29 cellular contexts compared by ENCODE assay signal in the genomic region with DNA sequence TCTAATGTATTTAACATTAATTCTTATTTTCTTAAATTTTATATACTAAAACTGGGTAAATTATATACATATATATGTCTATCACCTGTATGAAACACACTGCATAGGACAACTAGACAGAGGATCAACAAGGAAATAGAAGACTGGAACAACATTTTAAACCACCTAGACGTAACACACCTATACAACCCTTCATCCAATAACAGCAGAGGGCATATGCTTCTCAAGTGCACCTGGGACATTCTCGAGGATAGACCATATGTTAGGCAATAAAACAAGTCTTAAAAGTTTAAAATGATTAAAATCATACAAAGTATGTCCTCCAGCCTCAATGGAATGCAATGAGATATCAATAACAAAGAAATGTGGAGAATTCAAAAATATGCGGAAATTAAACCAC. TPM values are rescaled to one million over a fixed set of nuclear protein-coding genes. Genes with fewer than 3 reads are reported as not detected.
"Had no signal": no experiment of that assay in that cellular context is flagged by ENCODE, and none has a peak within 500 bp of the region (broad histone marks: within the 10 kb centered on the region; RNA-seq: fewer than 3 reads in every experiment).

No MANE protein-coding gene starts in this region.

- H3K4me3 ChIP-seq: ascending aorta, cardiac muscle cell had no signal

- ATAC-seq: activated CD4-positive, alpha-beta T cell treated with anti-CD3 and anti-CD28 coated beads for 36 hours; activated CD4-positive, CD25-positive, alpha-beta regulatory T cell treated with anti-CD3 and anti-CD28 coated beads, Interleukin-2, amount 50 U/mL, for 24 hours; activated CD8-positive, alpha-beta memory T cell treated with anti-CD3 and anti-CD28 coated beads, Interleukin-2, amount 10 ng/mL, durations not matched to agents 7 days and 5 days; activated CD8-positive, alpha-beta T cell treated with anti-CD3 and anti-CD28 coated beads, Interleukin-2, amount 10 ng/mL, durations not matched to agents 7 days and 5 days; activated naive CD8-positive, alpha-beta T cell treated with anti-CD3 and anti-CD28 coated beads, Interleukin-2, amount 50 U/mL, for 24 hours had no signal

- DNase-seq: activated CD4-positive, alpha-beta memory T cell treated with anti-CD3 and anti-CD28 coated beads, Interleukin-2, amount 10 ng/mL, durations not matched to agents 7 days and 5 days; activated CD4-positive, alpha-beta T cell treated with anti-CD3 and anti-CD28 coated beads for 1 hour; activated CD4-positive, alpha-beta T cell treated with anti-CD3 and anti-CD28 coated beads for 36 hours; activated CD4-positive, alpha-beta T cell treated with anti-CD3 and anti-CD28 coated beads for 48 hours; activated CD4-positive, alpha-beta T cell treated with anti-CD3 and anti-CD28 coated beads, Interleukin-2, amount 10 ng/mL, durations not matched to agents 7 days and 5 days; activated CD4-positive, alpha-beta T cell treated with anti-CD3 and anti-CD28 coated beads, Interleukin-2, amount 50 U/mL, for 48 hours; activated CD4-positive, CD25-positive, alpha-beta regulatory T cell; activated CD8-positive, alpha-beta memory T cell treated with anti-CD3 and anti-CD28 coated beads, Interleukin-2, amount 10 ng/mL, durations not matched to agents 7 days and 5 days; activated CD8-positive, alpha-beta memory T cell treated with anti-CD3 and anti-CD28 coated beads, Interleukin-2, amount 50 U/mL, for 48 hours; activated CD8-positive, alpha-beta T cell treated with anti-CD3 and anti-CD28 coated beads, Interleukin-2, amount 10 ng/mL, durations not matched to agents 7 days and 5 days; activated effector memory CD4-positive, alpha-beta T cell treated with Interleukin-2 at 50 U/mL for 16 hours; activated gamma-delta T cell; activated naive CD4-positive, alpha-beta T cell treated with anti-CD3 and anti-CD28 coated beads, Interleukin-2, amount 10 ng/mL, durations not matched to agents 7 days and 5 days; activated naive CD4-positive, alpha-beta T cell treated with Interleukin-2 at 50 U/mL for 16 hours; activated naive CD8-positive, alpha-beta T cell treated with anti-CD3 and anti-CD28 coated beads, Interleukin-2, amount 10 ng/mL, durations not matched to agents 7 days and 5 days; activated naive CD8-positive, alpha-beta T cell treated with anti-CD3 and anti-CD28 coated beads, Interleukin-2, amount 50 U/mL, for 24 hours; activated T-cell treated with anti-CD3 and anti-CD28 coated beads, Interleukin-2, amount 50 U/mL, for 24 hours; activated T-cell treated with anti-CD3 and anti-CD28 coated beads, Interleukin-2, amount 50 U/mL, for 48 hours; amygdala; anterior cingulate cortex; caudate nucleus; cerebellar nuclear complex; T-helper 1 cell; T-helper 2 cell; T-helper 9 cell; WERI-Rb-1 had no signal

- H3K4me1 ChIP-seq: ascending aorta had no signal

- H3K9me3 ChIP-seq: ascending aorta had no signal

RNA-seq across cellular contexts. Expression of a gene that starts 45.2 kb away (rescaled TPM):
- total RNA-seq: ascending aorta had no signal
